12 cellular contexts compared by ENCODE assay signal in the genomic region with DNA sequence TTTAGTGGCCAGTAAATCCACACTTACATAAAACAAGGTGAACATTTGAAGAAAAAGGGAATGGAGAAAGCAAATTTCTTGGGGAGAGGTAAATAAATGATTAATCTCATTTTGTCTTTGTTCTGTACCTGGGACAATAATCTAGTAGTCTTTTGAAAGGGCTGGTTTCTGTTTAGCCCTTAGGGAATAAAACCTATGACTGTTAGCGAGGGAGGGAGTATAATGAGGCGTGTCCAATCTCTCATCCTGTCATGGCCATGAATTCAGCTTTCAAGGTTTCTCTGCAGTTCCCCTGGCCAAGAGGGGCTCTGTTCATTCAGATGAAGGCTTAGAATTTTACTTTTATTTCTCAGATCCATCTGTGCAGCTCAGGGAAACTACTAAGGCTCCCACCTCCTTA. TPM values are rescaled to one million over a fixed set of nuclear protein-coding genes. Genes with fewer than 3 reads are reported as not detected.
DNase-seq lines count a peak whose midpoint lies in the region; ATAC-seq, FAIRE-seq and TF ChIP-seq lines count a peak whose summit lies in the region.
"Had no signal": no experiment of that assay in that cellular context is flagged by ENCODE, and none has a peak within 500 bp of the region (broad histone marks: within the 10 kb centered on the region; RNA-seq: fewer than 3 reads in every experiment).

No MANE protein-coding gene starts in this region.

- no peaks in the 10 kb centered on the region for H4K20me1 ChIP-seq in GM12878 (ENCODE audit: control insufficient read depth, insufficient read depth)

- no peak overlapping the region for H3K9ac ChIP-seq in GM12878 (ENCODE audit: control insufficient read depth, insufficient read depth, low read length)
- H3K9ac ChIP-seq: parathyroid adenoma had no signal

- intact Hi-C loops in GM12878 (cut with micrococcal nuclease; ENCODE audit: unreplicated experiment) (no loop called here), left cardiac atrium (cut with DNase I) (no loop called here), thyroid gland (cut with DNase I) (no loop called here), cardiac septum (cut with DNase I) (no loop called here)

- DNase-seq in GM12878 (ENCODE audit: low read depth, low spot score) (no peak), left cardiac atrium (no peak), thyroid gland (no peak), cardiac septum (ENCODE audit: low spot score) (no peak)
- DNase-seq: activated T-cell treated with anti-CD3 and anti-CD28 coated beads for 4 hours, kidney glomerular epithelial cell, NCI-H82 had no signal

- TF ChIP-seq POLR2A in GM12878 (IDR thresholded peaks at IDR 0.05; ENCODE audit: low read depth, low read length): no peak
- no peak for TF ChIP-seq POLR2A in thyroid gland (IDR thresholded peaks at IDR 0.05)

- BruUV-seq in GM12878 (replicated peaks; lab: Mats Ljungman, UMichigan): no TSS peak

- H3K4me2 ChIP-seq in GM12878 (ENCODE audit: control insufficient read depth, insufficient read depth): no peak overlapping the region

- RAD21 ChIA-PET in GM12878 (lab: Charles Lee; ENCODE audit: unreplicated experiment): interaction anchor here (0.7 kb wide), 1 partner anchor 19 kb away, joined by 3 read pairs; no protein-coding TSS in a partner anchor

- SMC1A ChIA-PET in GM12878 (lab: Charles Lee; ENCODE audit: uncharacterized antibody, unreplicated experiment): interaction anchor here (0.7 to 1.1 kb wide), 2 partner anchors 8 to 17 kb away, joined by 3 to 4 read pairs; no protein-coding TSS in a partner anchor

- H3K27me3 ChIP-seq in GM12878 (replicated peaks in 1 of 2; ENCODE audit: control insufficient read depth in 2 of 2, insufficient read depth in 2 of 2, low read length in 1 of 2) (no peaks in the 10 kb centered on the region), thyroid gland (no peaks in the 10 kb centered on the region)

- FAIRE-seq in GM12878 (lab: Jason Lieb, UNC): no peak

- H3K27ac ChIP-seq in GM12878 (ENCODE audit: control insufficient read depth, insufficient read depth) (no peak overlapping the region), thyroid gland (no peak overlapping the region)
- H3K27ac ChIP-seq: parathyroid adenoma had no signal

- H3K4me1 ChIP-seq in GM12878 (ENCODE audit: control insufficient read depth, insufficient read depth, low read length): no peaks in the 10 kb centered on the region
- no peaks in the 10 kb centered on the region for H3K4me1 ChIP-seq in thyroid gland
- H3K4me1 ChIP-seq: parathyroid adenoma had no signal

- CTCF ChIA-PET in GM12878 (lab: Yijun Ruan, JAX): interaction anchor here (0.6 kb wide), 1 partner anchor 56 kb away, joined by 3 read pairs; no protein-coding TSS in a partner anchor

- POLR2A ChIA-PET in GM12878 (lab: Charles Lee): no interaction called here

- no peak for TF ChIP-seq RAD21 in GM12878 (IDR thresholded peaks at IDR 0.05; ENCODE audit: insufficient read depth, low read depth, low read length)

- TF ChIP-seq EP300 in GM12878 (IDR thresholded peaks at IDR 0.05; ENCODE audit: borderline replicate concordance in 1 of 2, control insufficient read depth in 1 of 2, low read depth in 2 of 2, low read length in 2 of 2): no peak

- in situ Hi-C loops in GM12878 (cut with MboI): no loop called here

- H2AFZ ChIP-seq in GM12878 (ENCODE audit: control insufficient read depth, low read depth, low read length): no peak overlapping the region
- H2AFZ ChIP-seq: parathyroid adenoma had no signal

- no peaks in the 10 kb centered on the region for H3K79me2 ChIP-seq in GM12878 (ENCODE audit: control insufficient read depth, insufficient read depth, low read length)
- H3K79me2 ChIP-seq: parathyroid adenoma had no signal

- TF ChIP-seq CTCF in GM12878 (IDR thresholded peaks at IDR 0.05 in 2 of 3, conservative IDR thresholded peaks at IDR 0.05 in 1 of 3; ENCODE audit: control insufficient read depth in 2 of 3, extremely low read depth in 1 of 3, insufficient read depth in 1 of 3, low read depth in 3 of 3, low read length in 3 of 3): no peak
- no peak for TF ChIP-seq CTCF in thyroid gland (IDR thresholded peaks at IDR 0.05)

- no peak overlapping the region for H3K4me3 ChIP-seq in GM12878
- no peak overlapping the region for H3K4me3 ChIP-seq in thyroid gland (replicated peaks in 1 of 3)

- 4% methylated on average over 2 of the region's 2 CpGs for WGBS in GM12878 (ENCODE audit: insufficient coverage, insufficient replicate concordance, low lambda C conversion rate, missing lambda C conversion rate)
- 97% methylated on average over 2 of the region's 2 CpGs for WGBS in thyroid gland, 2 donors

- H3K36me3 ChIP-seq in GM12878 (ENCODE audit: control insufficient read depth in 2 of 2, insufficient read depth in 2 of 2, low read length in 1 of 2) (no peaks in the 10 kb centered on the region), thyroid gland (no peaks in the 10 kb centered on the region)

- no peaks in the 10 kb centered on the region; the same call in 2 of the 3 replicates for H3K9me3 ChIP-seq in GM12878 (replicated peaks; ENCODE audit: control insufficient read depth, insufficient read depth, low read length)
- no peaks in the 10 kb centered on the region for H3K9me3 ChIP-seq in thyroid gland

- ATAC-seq in GM18499 (IDR thresholded peaks at IDR 0.05; ENCODE audit: insufficient read depth, unreplicated experiment) (peak; percentile 78), GM21381 (IDR thresholded peaks at IDR 0.05; ENCODE audit: unreplicated experiment) (peak; percentile 60), HG03135 (IDR thresholded peaks at IDR 0.05; ENCODE audit: unreplicated experiment) (peak; percentile 85), GM12878 (peak; percentile 75), HG03025 (IDR thresholded peaks at IDR 0.05; ENCODE audit: low FRiP score, unreplicated experiment) (no peak), left cardiac atrium (no peak)

TF ChIP-seq in GM12878, 131 proteins besides CTCF, POLR2A, EP300 and RAD21:
- 0 out of 2 replicates have a peak, but pooled peaks have one; percentile 16 for TF ChIP-seq ATF7 (IDR thresholded peaks at IDR 0.05; ENCODE audit: low read depth)
- TF ChIP-seq, protein P1, sequence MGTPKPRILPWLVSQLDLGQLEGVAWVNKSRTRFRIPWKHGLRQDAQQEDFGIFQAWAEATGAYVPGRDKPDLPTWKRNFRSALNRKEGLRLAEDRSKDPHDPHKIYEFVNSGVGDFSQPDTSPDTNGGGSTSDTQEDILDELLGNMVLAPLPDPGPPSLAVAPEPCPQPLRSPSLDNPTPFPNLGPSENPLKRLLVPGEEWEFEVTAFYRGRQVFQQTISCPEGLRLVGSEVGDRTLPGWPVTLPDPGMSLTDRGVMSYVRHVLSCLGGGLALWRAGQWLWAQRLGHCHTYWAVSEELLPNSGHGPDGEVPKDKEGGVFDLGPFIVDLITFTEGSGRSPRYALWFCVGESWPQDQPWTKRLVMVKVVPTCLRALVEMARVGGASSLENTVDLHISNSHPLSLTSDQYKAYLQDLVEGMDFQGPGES (IDR thresholded peaks at IDR 0.05): no peak
- TF ChIP-seq MEF2B (IDR thresholded peaks at IDR 0.05; ENCODE audit: partially characterized antibody, poor library complexity, severe bottlenecking): peak; percentile 76

RNA-seq across cellular contexts. Expression of a gene that starts 12.0 kb away (rescaled TPM):
- 127 and 142 TPM in 2 replicates for total RNA-seq in GM12878 (2013; cell fraction: nucleolus; rRNA removed)
- total RNA-seq in GM12878 (2014; rRNA removed): 16.2 and 22.0 TPM in 2 replicates
- 20.5 and 22.5 TPM in 2 replicates for total RNA-seq in GM12878 (2014; rRNA removed; fragmentation: Illumina TruSeq; extraction: Trizol)
- total RNA-seq in GM12878 (2021): 22.9 and 26.4 TPM in 2 replicates
- 20.1 TPM for polyA plus RNA-seq in GM12878 (2011; ENCODE audit: low read depth)
- polyA plus RNA-seq in GM12878 (2011; rRNA removed): 37.5 and 59.3 TPM in 2 replicates
- polyA plus RNA-seq in GM12878 (2011; cell fraction: cytosol; rRNA removed): 13.4 and 15.2 TPM in 2 replicates
- polyA plus RNA-seq in GM12878 (2011; cell fraction: nucleus; rRNA removed): 62.8 and 72.5 TPM in 2 replicates
- polyA plus RNA-seq in GM12878 (2012): 24.3 and 32.4 TPM in 2 replicates
- 26.7 and 32.2 TPM in 2 replicates for polyA plus RNA-seq in GM12878 (2014; fragmentation: Illumina TruSeq; extraction: Trizol)
- polyA plus RNA-seq in GM12878 (2014; fragmentation: Nextera tagmentation; extraction: Ambion mirVana): 10 to 100 TPM in 1 of 2 experiments, 1 to 10 TPM in 1; 7.9 to 12.6 TPM
- 18.6 and 23.4 TPM in 2 replicates for polyA plus RNA-seq in GM12878 (2014; rRNA removed)
- 10 to 100 TPM; 10.3 to 10.8 TPM for polyA plus RNA-seq in GM12878 (2016; fragmentation: Nextera tagmentation; extraction: Ambion mirVana)
- 30.7 and 34.0 TPM in 2 replicates for polyA minus RNA-seq in GM12878 (2011; rRNA and poly(A)+ RNA removed)
- polyA minus RNA-seq in GM12878 (2011; cell fraction: cytosol; rRNA and poly(A)+ RNA removed): 14.7 and 16.8 TPM in 2 replicates
- polyA minus RNA-seq in GM12878 (2011; cell fraction: nucleus; rRNA and poly(A)+ RNA removed): 30.3 and 48.3 TPM in 2 replicates
- total RNA-seq in left cardiac atrium: 10 to 100 TPM; 28.1 to 28.5 TPM
- 10 to 100 TPM; 49.7 to 78.1 (median 69.2) TPM for total RNA-seq in thyroid gland
- total RNA-seq in cardiac septum: 30.9 TPM

Comparison
In these comparisons a context has a peak if more than half of its experiments do, and no peak if none do; other contexts are left out.
1. ATAC-seq: peak in GM18499 (single experiment), GM21381 (single experiment), HG03135 (single experiment) and GM12878 (single experiment); none in HG03025 (single experiment) and left cardiac atrium (0 of 2).